16 cellular contexts compared by ENCODE assay signal in genomic region chr5:73306741-73307275, GRCh38.
"Had no signal": no experiment of that assay in that cellular context is flagged by ENCODE, and none has a peak within 500 bp of the region (broad histone marks: within the 10 kb centered on the region; RNA-seq: fewer than 3 reads in every experiment).

No MANE protein-coding gene starts in this region.

- DNase-seq: activated CD4-positive, alpha-beta T cell treated with anti-CD3 and anti-CD28 coated beads, Interleukin-2, amount 10 ng/mL, durations not matched to agents 7 days and 5 days; activated CD8-positive, alpha-beta T cell treated with anti-CD3 and anti-CD28 coated beads, Interleukin-2, amount 10 ng/mL, durations not matched to agents 7 days and 5 days; activated naive CD4-positive, alpha-beta T cell treated with anti-CD3 and anti-CD28 coated beads for 36 hours; activated T-cell treated with anti-CD3 and anti-CD28 coated beads, Interleukin-2, amount 50 U/mL, for 4 hours; cerebellar nuclear complex; effector CD8-positive, alpha-beta T cell; natural killer cell; ovary; sigmoid colon; stimulated activated naive CD4-positive, alpha-beta T cell; T-cell; T-helper 9 cell had no signal

- H3K27ac Mint-ChIP-seq: activated CD4-positive, alpha-beta T cell treated with anti-CD3 and anti-CD28 coated beads, Interleukin-2, amount 10 ng/mL, durations not matched to agents 7 days and 5 days; activated CD8-positive, alpha-beta T cell treated with anti-CD3 and anti-CD28 coated beads, Interleukin-2, amount 10 ng/mL, durations not matched to agents 7 days and 5 days; activated naive CD4-positive, alpha-beta T cell treated with anti-CD3 and anti-CD28 coated beads for 36 hours; natural killer cell; T-cell had no signal

- H3K9me3 ChIP-seq: sigmoid colon, tibial nerve, vagina had no signal

- H3K4me3 ChIP-seq: ovary, sigmoid colon, tibial nerve, vagina had no signal

- H3K9me3 Mint-ChIP-seq: activated naive CD4-positive, alpha-beta T cell treated with anti-CD3 and anti-CD28 coated beads for 36 hours; activated T-cell treated with anti-CD3 and anti-CD28 coated beads, Interleukin-2, amount 50 U/mL, for 4 hours; natural killer cell; T-cell had no signal

- H3K4me3 Mint-ChIP-seq: activated CD4-positive, alpha-beta T cell treated with anti-CD3 and anti-CD28 coated beads, Interleukin-2, amount 10 ng/mL, durations not matched to agents 7 days and 5 days; activated CD8-positive, alpha-beta T cell treated with anti-CD3 and anti-CD28 coated beads, Interleukin-2, amount 10 ng/mL, durations not matched to agents 7 days and 5 days; activated naive CD4-positive, alpha-beta T cell treated with anti-CD3 and anti-CD28 coated beads for 36 hours; activated T-cell treated with anti-CD3 and anti-CD28 coated beads, Interleukin-2, amount 50 U/mL, for 4 hours; natural killer cell; T-cell had no signal

- H3K36me3 ChIP-seq: ovary, sigmoid colon, tibial nerve, vagina had no signal

- H3K36me3 Mint-ChIP-seq: T-cell had no signal

- ATAC-seq: activated CD4-positive, CD25-positive, alpha-beta regulatory T cell treated with anti-CD3 and anti-CD28 coated beads, Interleukin-2, amount 50 U/mL, for 24 hours; activated CD8-positive, alpha-beta T cell treated with anti-CD3 and anti-CD28 coated beads, Interleukin-2, amount 10 ng/mL, durations not matched to agents 7 days and 5 days; activated T-cell treated with anti-CD3 and anti-CD28 coated beads, Interleukin-2, amount 50 U/mL, for 4 hours; esophagus mucosa; natural killer cell; T-cell had no signal

- H3K27ac ChIP-seq: ovary, sigmoid colon, vagina had no signal
